In genomic region chr7:128459394-128459878, GRCh38 we compare ENCODE assay signal across 8 cellular contexts. TPM values are rescaled to one million over a fixed set of nuclear protein-coding genes. Genes with fewer than 3 reads are reported as not detected.
DNase-seq lines count a peak whose midpoint lies in the region; ATAC-seq and TF ChIP-seq lines count a peak whose summit lies in the region.

No MANE protein-coding gene starts in this region.

- peak overlapping the region; percentile 50 for H3K27ac Mint-ChIP-seq in activated naive CD4-positive, alpha-beta T cell treated with anti-CD3 and anti-CD28 coated beads for 36 hours

- H3K79me2 ChIP-seq in DND-41 (ENCODE audit: insufficient read depth, low read length), result peaks cover 61% of the 10 kb centered on the region

- H3K36me3 ChIP-seq in DND-41 (ENCODE audit: insufficient read depth, low read length), result peaks cover 22% of the 10 kb centered on the region

- H3K4me1 ChIP-seq in DND-41 (ENCODE audit: insufficient read depth, low read length), result peaks cover 36% of the 10 kb centered on the region

- TF ChIP-seq CTCF in DND-41 (IDR thresholded peaks at IDR 0.05; ENCODE audit: borderline replicate concordance, extremely low read depth, low read length, poor library complexity, severe bottlenecking), result peak; percentile 76

- peaks cover 12% of the 10 kb centered on the region for H4K20me1 ChIP-seq in DND-41 (ENCODE audit: insufficient read depth, low read length)

- no peak overlapping the region for H3K27ac ChIP-seq in DND-41 (ENCODE audit: low read length)

- no peak overlapping the region for H3K4me2 ChIP-seq in DND-41 (ENCODE audit: insufficient read depth, low read length)

- ATAC-seq in DND-41 (ENCODE audit: insufficient read depth, low read depth), result peak; percentile 49
- peak; percentile 47 for ATAC-seq in GM21447 (IDR thresholded peaks at IDR 0.05; ENCODE audit: unreplicated experiment)
- ATAC-seq in GM19328 (IDR thresholded peaks at IDR 0.05; ENCODE audit: unreplicated experiment), result no peak

- no peaks in the 10 kb centered on the region for H3K27me3 Mint-ChIP-seq in activated naive CD4-positive, alpha-beta T cell treated with anti-CD3 and anti-CD28 coated beads for 36 hours (ENCODE audit: low read depth)

- no peak overlapping the region for H3K4me3 ChIP-seq in DND-41 (ENCODE audit: low read depth in 1 of 2, low read length in 2 of 2)

- no peaks in the 10 kb centered on the region for H3K9me3 ChIP-seq in DND-41 (ENCODE audit: insufficient read depth, low read length, severe bottlenecking)

- DNase-seq in DND-41, result peak; percentile 64
- peak; percentile 80 for DNase-seq in HuH-7 (ENCODE audit: low spot score)
- DNase-seq in SIG-M5 (lab: John Stamatoyannopoulos, UW), result peak; percentile 1
- DNase-seq in activated naive CD4-positive, alpha-beta T cell treated with anti-CD3 and anti-CD28 coated beads for 36 hours, result peak; percentile 82
- DNase-seq in head of caudate nucleus, result peak; percentile 28 to 86 (median 71)
- DNase-seq in pulmonary artery endothelial cell (ENCODE audit: low read depth, low spot score), result peak; percentile 39

- intact Hi-C loops in activated naive CD4-positive, alpha-beta T cell treated with anti-CD3 and anti-CD28 coated beads for 36 hours (cut with micrococcal nuclease), result loop anchor here (1.0 to 10.0 kb wide), 5 partner anchors 17 to 1065 kb away; partner anchors contain the start of genes METTL2B, RBM28 and ZNF800
- intact Hi-C loops in head of caudate nucleus (cut with DNase I), result loop anchor here (2.0 to 10.0 kb wide), 3 partner anchors 33 to 75 kb away; no protein-coding TSS in a partner anchor

- CTCF ChIA-PET in activated naive CD4-positive, alpha-beta T cell treated with anti-CD3 and anti-CD28 coated beads for 36 hours (lab: Charles Lee), result interaction anchor here (0.6 to 5.1 kb wide), 15 partner anchors 10 to 111 kb away, joined by 3 to 251 read pairs (median 7); partner anchors contain the start of gene METTL2B

- H3K36me3 Mint-ChIP-seq in activated naive CD4-positive, alpha-beta T cell treated with anti-CD3 and anti-CD28 coated beads for 36 hours (ENCODE audit: low read depth), result peaks cover 28% of the 10 kb centered on the region

- H2AFZ ChIP-seq in DND-41 (ENCODE audit: low read depth, low read length), result no peak overlapping the region

- H3K4me3 Mint-ChIP-seq in activated naive CD4-positive, alpha-beta T cell treated with anti-CD3 and anti-CD28 coated beads for 36 hours, result no peak overlapping the region

- H3K4me1 Mint-ChIP-seq in activated naive CD4-positive, alpha-beta T cell treated with anti-CD3 and anti-CD28 coated beads for 36 hours (ENCODE audit: low read depth), result peaks cover 36% of the 10 kb centered on the region

- H3K9me3 Mint-ChIP-seq in activated naive CD4-positive, alpha-beta T cell treated with anti-CD3 and anti-CD28 coated beads for 36 hours, result no peaks in the 10 kb centered on the region

- no peak overlapping the region for H3K9ac ChIP-seq in DND-41 (ENCODE audit: low read depth, low read length)

- no peaks in the 10 kb centered on the region for H3K27me3 ChIP-seq in DND-41 (ENCODE audit: insufficient read depth, low read length, poor library complexity)

RNA-seq across cellular contexts. Expression of gene HILPDA, which starts 3.8 kb away (rescaled TPM):
- total RNA-seq in activated naive CD4-positive, alpha-beta T cell treated with anti-CD3 and anti-CD28 coated beads for 36 hours, result 10 to 100 TPM; 12.4 to 13.6 TPM
- total RNA-seq in pulmonary artery endothelial cell, result 11.7 and 14.4 TPM in 2 replicates

RNA-seq across cellular contexts. Expression of gene METTL2B, which starts 17.1 kb away (rescaled TPM):
- total RNA-seq in activated naive CD4-positive, alpha-beta T cell treated with anti-CD3 and anti-CD28 coated beads for 36 hours, result 10 to 100 TPM; 35.9 to 36.2 TPM
- total RNA-seq in pulmonary artery endothelial cell, result 31.6 and 42.7 TPM in 2 replicates

RNA-seq across cellular contexts. Expression of gene IMPDH1, which starts 49.7 kb away (rescaled TPM):
- total RNA-seq in activated naive CD4-positive, alpha-beta T cell treated with anti-CD3 and anti-CD28 coated beads for 36 hours, result 10 to 100 TPM; 44.3 to 45.9 TPM
- total RNA-seq in pulmonary artery endothelial cell, result 88.2 and 100 TPM in 2 replicates

Comparison
In these comparisons a context has a peak if more than half of its experiments do, and no peak if none do; other contexts are left out.
1. DNase-seq: peak in every context shown above with its lines; median percentile 82 in activated naive CD4-positive, alpha-beta T cell treated with anti-CD3 and anti-CD28 coated beads for 36 hours; 80 in HuH-7; 71 in head of caudate nucleus; 64 in DND-41; 39 in pulmonary artery endothelial cell; 1 in SIG-M5.